Comparison of ENCODE assay signal across 19 cellular contexts in genomic region chr18:1760901-1761300, GRCh38.
"Had no signal": no experiment of that assay in that cellular context is flagged by ENCODE, and none has a peak within 500 bp of the region (broad histone marks: within the 10 kb centered on the region; RNA-seq: fewer than 3 reads in every experiment).

No MANE protein-coding gene starts in this region.

- H3K4me1 ChIP-seq: pancreas, psoas muscle, right atrium auricular region, spleen, upper lobe of left lung had no signal

- H3K4me3 ChIP-seq: cardiac muscle cell, pancreas, psoas muscle, right atrium auricular region, spleen, upper lobe of left lung had no signal

- H3K9me3 ChIP-seq: pancreas, psoas muscle, right atrium auricular region, upper lobe of left lung had no signal

- DNase-seq: activated B cell treated with CpG ODN at 0.5 μM for 24 hours; activated CD4-positive, alpha-beta T cell treated with anti-CD3 and anti-CD28 coated beads for 36 hours; activated CD4-positive, alpha-beta T cell treated with anti-CD3 and anti-CD28 coated beads, Interleukin-2, amount 50 U/mL, for 4 hours; activated CD8-positive, alpha-beta memory T cell treated with anti-CD3 and anti-CD28 coated beads, Interleukin-2, amount 50 U/mL, for 48 hours; activated naive CD4-positive, alpha-beta T cell; activated naive CD8-positive, alpha-beta T cell treated with anti-CD3 and anti-CD28 coated beads for 36 hours; activated T-cell treated with anti-CD3 and anti-CD28 coated beads, Interleukin-2, amount 50 U/mL, for 4 hours; foreskin melanocyte; left ventricle myocardium superior; pancreas; psoas muscle; spleen; stimulated activated CD4-positive, alpha-beta T cell treated with anti-CD3 and anti-CD28 coated beads, Interleukin-4, amount 100 ng/mL, for 1 hour; stimulated activated naive CD4-positive, alpha-beta T cell; T1000; upper lobe of left lung had no signal

- H3K27me3 ChIP-seq: cardiac muscle cell, pancreas, right atrium auricular region, spleen, upper lobe of left lung had no signal

- H3K27ac ChIP-seq: cardiac muscle cell, pancreas, psoas muscle, right atrium auricular region, spleen, upper lobe of left lung had no signal

- H3K36me3 ChIP-seq: cardiac muscle cell, pancreas, right atrium auricular region, spleen, upper lobe of left lung had no signal

- ATAC-seq: activated CD4-positive, alpha-beta T cell treated with anti-CD3 and anti-CD28 coated beads for 36 hours; activated T-cell treated with anti-CD3 and anti-CD28 coated beads, Interleukin-2, amount 50 U/mL, for 4 hours; left ventricle myocardium superior; natural killer cell treated with Interleukin-12 subunit alpha and Interleukin-12 subunit beta and Interleukin-15 and Interleukin-18, amount 100 ng/mL, for 72 hours; pancreas; psoas muscle had no signal
